9 cellular contexts compared by ENCODE assay signal in the genomic region with DNA sequence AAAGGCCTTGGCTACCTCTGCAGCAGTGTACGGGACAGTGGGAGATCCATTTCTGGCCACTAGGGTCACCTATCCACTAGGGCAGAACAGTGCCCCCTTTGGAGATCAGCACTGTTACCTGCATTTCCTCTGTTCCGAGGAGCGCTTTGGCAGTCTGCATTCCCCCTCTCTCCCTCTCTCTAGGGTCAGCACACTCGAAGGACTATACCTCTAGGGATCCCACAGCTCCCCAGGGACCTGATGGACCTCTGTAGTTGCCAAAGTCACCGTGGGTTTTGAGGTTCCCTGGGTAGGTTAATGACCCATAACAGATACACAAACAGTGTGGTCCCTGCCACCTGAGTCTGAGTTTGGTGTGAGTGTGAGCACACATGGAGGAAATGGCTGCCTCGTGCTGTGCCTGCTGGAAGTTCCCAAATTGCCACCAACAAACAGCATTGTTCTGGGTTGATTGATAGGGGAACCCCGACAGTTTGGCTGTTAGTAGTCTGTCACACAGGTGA.
DNase-seq lines count a peak whose midpoint lies in the region; ATAC-seq and TF ChIP-seq lines count a peak whose summit lies in the region.
"Had no signal": no experiment of that assay in that cellular context is flagged by ENCODE, and none has a peak within 500 bp of the region (broad histone marks: within the 10 kb centered on the region; RNA-seq: fewer than 3 reads in every experiment).

No MANE protein-coding gene starts in this region.

- H3K36me3 Mint-ChIP-seq in type B pancreatic cell: no peaks in the 10 kb centered on the region
- H3K36me3 Mint-ChIP-seq: IgD-negative memory B cell had no signal

- peak; percentile 1 for DNase-seq in SIG-M5 treated with dmso at 0.1 percent for 504 hours (lab: John Stamatoyannopoulos, UW; ENCODE audit: unreplicated experiment)
- no peak for DNase-seq in SIG-M5 (lab: John Stamatoyannopoulos, UW)
- DNase-seq in RWPE1 (ENCODE audit: low spot score): no peak
- no peak for DNase-seq in type B pancreatic cell (ENCODE audit: extremely low spot score, unreplicated experiment)
- no peak for DNase-seq in left cardiac atrium
- no peak for DNase-seq in NCI-H2081 (lab: John Stamatoyannopoulos, UW)
- DNase-seq in activated CD8-positive, alpha-beta memory T cell treated with anti-CD3 and anti-CD28 coated beads, Interleukin-2, amount 50 U/mL, for 48 hours: no peak

- CTCF ChIA-PET in RWPE1 (lab: Yijun Ruan, JAX): interaction anchor here (0.7 kb wide), 1 partner anchor 17 kb away, joined by 3 read pairs; no protein-coding TSS in a partner anchor

- no peak overlapping the region for H3K27ac Mint-ChIP-seq in type B pancreatic cell
- H3K27ac Mint-ChIP-seq: IgD-negative memory B cell had no signal

- no peaks in the 10 kb centered on the region for H3K27me3 Mint-ChIP-seq in type B pancreatic cell
- H3K27me3 Mint-ChIP-seq: IgD-negative memory B cell had no signal

- no peaks in the 10 kb centered on the region for H3K9me3 Mint-ChIP-seq in type B pancreatic cell

- ATAC-seq in HG02852 (IDR thresholded peaks at IDR 0.05; ENCODE audit: unreplicated experiment) (peak; percentile 42), left cardiac atrium (no peak)

- H3K4me3 Mint-ChIP-seq in type B pancreatic cell: no peak overlapping the region
- H3K4me3 Mint-ChIP-seq: IgD-negative memory B cell had no signal

- intact Hi-C loops in left cardiac atrium (cut with DNase I): no loop called here

- no peak for TF ChIP-seq CTCF in RWPE1 (conservative IDR thresholded peaks at IDR 0.05; ENCODE audit: low read depth)
- peak; percentile 47 for TF ChIP-seq CTCF in type B pancreatic cell (conservative IDR thresholded peaks at IDR 0.05)

- POLR2A ChIA-PET in RWPE1 (lab: Yijun Ruan, JAX; ENCODE audit: low non-redundant PET): no interaction called here

- H3K27ac ChIP-seq in RWPE1: peak overlapping the region; percentile 35; the same call in 1 of the 2 replicates

- no peaks in the 10 kb centered on the region for H3K4me1 Mint-ChIP-seq in type B pancreatic cell (ENCODE audit: unreplicated experiment)
- H3K4me1 Mint-ChIP-seq: IgD-negative memory B cell had no signal
